ENCODE assay signal across 9 cellular contexts in the genomic region with DNA sequence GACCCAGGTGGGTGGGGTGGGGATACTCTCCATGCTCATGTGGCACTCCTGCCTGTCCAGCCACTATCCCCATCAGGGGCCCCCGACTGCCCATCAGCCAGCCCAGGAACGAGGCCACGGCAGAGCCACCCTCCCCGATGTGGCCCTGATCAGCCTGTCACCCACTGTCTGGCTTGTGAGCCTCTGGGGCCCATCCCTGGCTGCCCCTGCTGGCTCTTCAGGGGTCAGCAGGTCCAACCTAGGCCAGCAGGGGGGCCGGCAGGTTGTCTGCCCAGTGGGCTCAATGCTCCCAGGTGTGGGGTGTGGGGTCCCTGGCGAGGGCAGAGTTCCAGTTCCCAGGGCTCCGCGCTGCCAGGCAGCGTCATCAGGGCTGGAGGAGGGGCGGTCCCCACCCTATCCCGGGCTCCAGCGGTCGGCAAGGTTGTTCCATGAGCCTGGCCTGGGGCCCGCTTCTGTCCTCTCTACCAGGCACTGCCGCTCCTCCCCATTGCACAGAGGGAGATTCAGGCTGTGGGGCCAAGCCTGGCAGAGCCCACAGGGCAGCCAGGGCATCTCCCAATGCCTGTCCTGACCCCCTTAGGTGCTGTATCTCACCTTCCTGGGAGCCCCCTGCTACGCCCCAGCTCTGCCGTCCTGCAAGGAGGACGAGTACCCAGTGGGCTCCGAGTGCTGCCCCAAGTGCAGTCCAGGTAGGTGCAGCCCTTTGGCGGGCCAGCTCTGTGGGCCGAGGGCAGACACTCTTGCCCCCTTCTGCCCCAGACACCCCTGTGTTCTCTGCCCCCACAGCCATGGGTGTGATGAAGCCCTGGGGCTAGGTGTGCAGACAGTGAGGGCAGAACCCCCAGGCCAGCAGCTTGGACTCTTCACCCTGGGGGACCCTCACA. TPM values are rescaled to one million over a fixed set of nuclear protein-coding genes. Genes with fewer than 3 reads are reported as not detected.
A peak's percentile ranks its signal among the peaks of the same experiment; 100 is the strongest.
DNase-seq lines count a peak whose midpoint lies in the region; ATAC-seq, FAIRE-seq and TF ChIP-seq lines count a peak whose summit lies in the region.
"Had no signal": no experiment of that assay in that cellular context is flagged by ENCODE, and none has a peak within 500 bp of the region (broad histone marks: within the 10 kb centered on the region; RNA-seq: fewer than 3 reads in every experiment).

No MANE protein-coding gene starts in this region.

- H3K4me3 Mint-ChIP-seq in IgD-negative memory B cell (peak overlapping the region; percentile 95 to 99 (median 97)), neural progenitor cell (no peak overlapping the region)

- peaks cover 12 to 61% (median 32%) of the 10 kb centered on the region in 11 experiments; a peak in 17 of 22 replicates for H4K20me1 ChIP-seq in BLaER1 treated with 17β-estradiol and CSF1 and Interleukin-3, amounts not matched to agents 10 nM and 100 nM
- no peaks in the 10 kb centered on the region for H4K20me1 ChIP-seq in neural progenitor cell (ENCODE audit: low read depth)

- H3K27ac ChIP-seq in BLaER1 treated with 17β-estradiol and CSF1 and Interleukin-3, amounts not matched to agents 10 nM and 100 nM: peak overlapping the region; percentile 77 to 96 (median 91); a peak in 21 of 22 replicates
- H3K27ac ChIP-seq in dorsolateral prefrontal cortex: peak overlapping the region in 47 of 59 donors; percentile 12 to 94 (median 85)
- no peak overlapping the region for H3K27ac ChIP-seq in neural progenitor cell

- TF ChIP-seq CTCF in dorsolateral prefrontal cortex (IDR thresholded peaks at IDR 0.05 in 54 of 56, conservative IDR thresholded peaks at IDR 0.05 in 2 of 56; ENCODE audit: low read depth in 1 of 56, partially characterized antibody in 56 of 56): peak in 1 of 56 donors; percentile 13
- peak; percentile 12 for TF ChIP-seq CTCF in neural progenitor cell (IDR thresholded peaks at IDR 0.05)

- TF ChIP-seq POLR2A in GM18505 (IDR thresholded peaks at IDR 0.05; ENCODE audit: borderline replicate concordance, extremely low read depth, insufficient read depth, insufficient read length): no peak

- H3F3A ChIP-seq in neural progenitor cell (ENCODE audit: low read depth): peaks cover 10% of the 10 kb centered on the region

- H3K27me3 ChIP-seq in BLaER1 treated with 17β-estradiol and CSF1 and Interleukin-3, amounts not matched to agents 10 nM and 100 nM: no peaks in the 10 kb centered on the region
- no peaks in the 10 kb centered on the region for H3K27me3 ChIP-seq in dorsolateral prefrontal cortex
- H3K27me3 ChIP-seq in neural progenitor cell: no peaks in the 10 kb centered on the region

- no peak overlapping the region for H2AFZ ChIP-seq in neural progenitor cell (replicated peaks)

- peak overlapping the region; percentile 94 to 100 (median 99) for H3K4me2 ChIP-seq in BLaER1 treated with 17β-estradiol and CSF1 and Interleukin-3, amounts not matched to agents 10 nM and 100 nM
- H3K4me2 ChIP-seq in neural progenitor cell: no peak overlapping the region

- no peak for ATAC-seq in GM18505 (IDR thresholded peaks at IDR 0.05; ENCODE audit: unreplicated experiment)
- ATAC-seq in esophagus mucosa: no peak

- peak overlapping the region; percentile 58 to 92 (median 68) for H3K4me3 ChIP-seq in BLaER1 treated with 17β-estradiol and CSF1 and Interleukin-3, amounts not matched to agents 10 nM and 100 nM
- H3K4me3 ChIP-seq in dorsolateral prefrontal cortex (peak overlapping the region in 56 of 59 donors; percentile 29 to 76 (median 60)), neural progenitor cell (no peak overlapping the region)

- no peaks in the 10 kb centered on the region for H3K9me3 Mint-ChIP-seq in IgD-negative memory B cell
- no peaks in the 10 kb centered on the region for H3K9me3 Mint-ChIP-seq in neural progenitor cell

- peaks cover 0 to 52% (median 0%) of the 10 kb centered on the region in 11 experiments; a peak in 6 of 22 replicates for H3K36me3 ChIP-seq in BLaER1 treated with 17β-estradiol and CSF1 and Interleukin-3, amounts not matched to agents 10 nM and 100 nM
- no peaks in the 10 kb centered on the region for H3K36me3 ChIP-seq in neural progenitor cell

- peaks cover 71 to 82% (median 77%) of the 10 kb centered on the region in 10 experiments for H3K4me1 ChIP-seq in BLaER1 treated with 17β-estradiol and CSF1 and Interleukin-3, amounts not matched to agents 10 nM and 100 nM
- peaks cover 13% of the 10 kb centered on the region for H3K4me1 ChIP-seq in neural progenitor cell

- intact Hi-C loops in dorsolateral prefrontal cortex (cut with DNase I): no loop called here

- no peaks in the 10 kb centered on the region for H3K9me3 ChIP-seq in BLaER1 treated with 17β-estradiol and CSF1 and Interleukin-3, amounts not matched to agents 10 nM and 100 nM (replicated peaks in 1 of 11)
- H3K9me3 ChIP-seq in neural progenitor cell (ENCODE audit: low read depth): no peaks in the 10 kb centered on the region

- H3K36me3 Mint-ChIP-seq in IgD-negative memory B cell (no peaks in the 10 kb centered on the region), neural progenitor cell (no peaks in the 10 kb centered on the region)

- H3K27ac Mint-ChIP-seq in IgD-negative memory B cell: peak overlapping the region; percentile 86 to 97 (median 97)
- no peak overlapping the region for H3K27ac Mint-ChIP-seq in neural progenitor cell

- peaks cover 13 to 21% (median 16%) of the 10 kb centered on the region in 3 donors for H3K4me1 Mint-ChIP-seq in IgD-negative memory B cell
- peaks cover 13% of the 10 kb centered on the region for H3K4me1 Mint-ChIP-seq in neural progenitor cell

- H3K9ac ChIP-seq in BLaER1 treated with 17β-estradiol and CSF1 and Interleukin-3, amounts not matched to agents 10 nM and 100 nM: peak overlapping the region; percentile 80 to 95 (median 85)
- H3K9ac ChIP-seq in neural progenitor cell: no peak overlapping the region

- FAIRE-seq in urothelium cell line (lab: Jason Lieb, UNC): no peak

- DNase-seq in dorsolateral prefrontal cortex (no peak), neural progenitor cell (ENCODE audit: low spot score) (no peak), Ammon's horn (ENCODE audit: low spot score) (no peak), urothelium cell line (ENCODE audit: low spot score) (no peak)
- DNase-seq: mesendoderm had no signal

- no peaks in the 10 kb centered on the region for H3K27me3 Mint-ChIP-seq in IgD-negative memory B cell
- no peaks in the 10 kb centered on the region for H3K27me3 Mint-ChIP-seq in neural progenitor cell (ENCODE audit: insufficient read depth, low read depth)

- H3K79me2 ChIP-seq in neural progenitor cell (ENCODE audit: low read depth): no peaks in the 10 kb centered on the region

RNA-seq across cellular contexts. Expression of gene TNFRSF14, which starts 1.2 kb away (rescaled TPM):
- polyA plus RNA-seq in IgD-negative memory B cell: 63.3 TPM
- total RNA-seq in dorsolateral prefrontal cortex (10 to 100 TPM; 12.0 to 44.5 (median 23.4) TPM), neural progenitor cell (ENCODE audit: low replicate concordance) (0.65 TPM in 1 of 2 replicates, not detected in the other), esophagus mucosa (12.0 TPM)

RNA-seq across cellular contexts. Expression of gene HES5, which starts 27.3 kb away (rescaled TPM):
- polyA plus RNA-seq in IgD-negative memory B cell: not detected
- total RNA-seq in dorsolateral prefrontal cortex: 10 to 100 TPM in 45 of 120 experiments, 1 to 10 TPM in 74, under 1 TPM in 1; 0.56 to 50.1 (median 8.5) TPM
- 6.4 and 28.2 TPM in 2 replicates for total RNA-seq in neural progenitor cell (ENCODE audit: low replicate concordance)
- 1.3 TPM for total RNA-seq in esophagus mucosa

RNA-seq across cellular contexts. Expression of gene PRXL2B, which starts 29.2 kb away (rescaled TPM):
- polyA plus RNA-seq in IgD-negative memory B cell: 20.3 TPM
- total RNA-seq in dorsolateral prefrontal cortex (10 to 100 TPM; 24.0 to 76.4 (median 50.5) TPM), neural progenitor cell (ENCODE audit: low replicate concordance) (10.0 and 29.6 TPM in 2 replicates), esophagus mucosa (12.7 TPM)

RNA-seq across cellular contexts. Expression of gene PANK4, which starts 31.0 kb away (rescaled TPM):
- polyA plus RNA-seq in IgD-negative memory B cell: 19.4 TPM
- total RNA-seq in dorsolateral prefrontal cortex (10 to 100 TPM; 31.4 to 65.2 (median 46.7) TPM), neural progenitor cell (ENCODE audit: low replicate concordance) (30.6 and 53.9 TPM in 2 replicates), esophagus mucosa (10.1 TPM)
